Comparison of ENCODE assay signal across 17 cellular contexts in genomic region chr11:121535122-121535796, GRCh38.
DNase-seq lines count a peak whose midpoint lies in the region; TF ChIP-seq lines count a peak whose summit lies in the region.
"Had no signal": no experiment of that assay in that cellular context is flagged by ENCODE, and none has a peak within 500 bp of the region (broad histone marks: within the 10 kb centered on the region; RNA-seq: fewer than 3 reads in every experiment).

No MANE protein-coding gene starts in this region.

- CTCF ChIA-PET in mammary epithelial cell (lab: Charles Lee; ENCODE audit: low non-redundant PET) (no interaction called here), MCF 10A (lab: Yijun Ruan, JAX) (interaction anchor here (0.6 kb wide), 1 partner anchor 294 kb away, joined by 3 read pairs; no protein-coding TSS in a partner anchor)

- no peaks in the 10 kb centered on the region for H3K36me3 ChIP-seq in mammary epithelial cell (ENCODE audit: insufficient read depth, low read length)
- peaks cover 0 to 9% (median 0%) of the 10 kb centered on the region in 4 donors for H3K36me3 ChIP-seq in stomach
- H3K36me3 ChIP-seq: cardiac muscle cell, MG63, right atrium auricular region had no signal

- no peaks in the 10 kb centered on the region for H3K27me3 Mint-ChIP-seq in MCF 10A (ENCODE audit: insufficient read depth, unreplicated experiment)

- H3K79me2 ChIP-seq in mammary epithelial cell (ENCODE audit: insufficient read depth, low read length): no peaks in the 10 kb centered on the region

- H3K9me3 ChIP-seq in mammary epithelial cell (replicated peaks; ENCODE audit: insufficient read depth, low read length) (no peaks in the 10 kb centered on the region), stomach (peaks cover 0 to 8% (median 0%) of the 10 kb centered on the region in 4 donors)

- no peak overlapping the region for H3K4me3 ChIP-seq in mammary epithelial cell (replicated peaks in 1 of 3; ENCODE audit: insufficient read depth in 1 of 3, low read depth in 2 of 3, low read length in 3 of 3)
- no peak overlapping the region for H3K4me3 ChIP-seq in stomach
- H3K4me3 ChIP-seq: cardiac muscle cell, heart left ventricle, MG63, right atrium auricular region had no signal

- H3K27ac Mint-ChIP-seq in MCF 10A (ENCODE audit: low read depth, unreplicated experiment): no peak overlapping the region
- H3K27ac Mint-ChIP-seq: stimulated activated memory B cell treated with anti-CD40 and anti-IgM and Interleukin-4, amounts not matched to agents 10 μg/mL and 1 μg/mL and 100 μg/mL, for 72 hours had no signal

- H3K4me1 ChIP-seq in mammary epithelial cell (ENCODE audit: insufficient read depth, low read length) (peaks cover 15% of the 10 kb centered on the region), stomach (no peaks in the 10 kb centered on the region)
- H3K4me1 ChIP-seq: right atrium auricular region had no signal

- in situ Hi-C loops in mammary epithelial cell (cut with MboI; ENCODE audit: low sequenced_read_pairs in 2 of 2): no loop called here

- H3K36me3 Mint-ChIP-seq in MCF 10A (ENCODE audit: insufficient read depth, unreplicated experiment): no peaks in the 10 kb centered on the region

- no peak overlapping the region for H3K4me3 Mint-ChIP-seq in MCF 10A (ENCODE audit: unreplicated experiment)
- H3K4me3 Mint-ChIP-seq: stimulated activated memory B cell treated with anti-CD40 and anti-IgM and Interleukin-4, amounts not matched to agents 10 μg/mL and 1 μg/mL and 100 μg/mL, for 72 hours had no signal

- no peak overlapping the region for H2AFZ ChIP-seq in mammary epithelial cell (ENCODE audit: low read depth, low read length)

- no peak overlapping the region for H3K27ac ChIP-seq in mammary epithelial cell (ENCODE audit: insufficient read depth, low read depth, low read length)
- H3K27ac ChIP-seq in cingulate gyrus (ENCODE audit: low read depth, low read length): peak overlapping the region; percentile 33
- H3K27ac ChIP-seq in stomach: no peak overlapping the region
- H3K27ac ChIP-seq: cardiac muscle cell, heart left ventricle, right atrium auricular region had no signal

- BruUV-seq in mammary epithelial cell (replicated peaks; lab: Mats Ljungman, UMichigan): no TSS peak
- BruUV-seq in MCF 10A (replicated peaks; lab: Mats Ljungman, UMichigan): no TSS peak

- H3K9me3 Mint-ChIP-seq in MCF 10A (ENCODE audit: unreplicated experiment): peaks cover 7% of the 10 kb centered on the region

- DNase-seq in mammary epithelial cell: peak; percentile 12
- DNase-seq in MCF 10A (ENCODE audit: unreplicated experiment): no peak
- peak; percentile 53 for DNase-seq in NCI-H226
- DNase-seq in superior temporal gyrus (ENCODE audit: extremely low spot score): peak; percentile 33
- DNase-seq in stimulated activated CD4-positive, alpha-beta T cell treated with anti-CD3 and anti-CD28 coated beads, Interleukin-4, amount 100 ng/mL, for 24 hours: no peak
- DNase-seq in GM19238 (ENCODE audit: insufficient read length, low spot score): no peak
- DNase-seq in stomach: no peak
- DNase-seq: activated CD4-positive, alpha-beta T cell treated with anti-CD3 and anti-CD28 coated beads, Interleukin-2, amount 50 U/mL, for 4 hours; GDM1; HCEC 1CT; heart left ventricle; MG63; stimulated activated CD4-positive, alpha-beta T cell treated with anti-CD3 and anti-CD28 coated beads, Interleukin-4, amount 100 ng/mL, for 1 hour had no signal

- no peak overlapping the region for H3K9ac ChIP-seq in mammary epithelial cell (ENCODE audit: insufficient read depth, low read length)

- POLR2A ChIA-PET in MCF 10A (lab: Yijun Ruan, JAX): interaction anchor here (0.6 kb wide), 1 partner anchor 41 kb away, joined by 3 read pairs; no protein-coding TSS in a partner anchor

- H3K4me1 Mint-ChIP-seq in MCF 10A (ENCODE audit: insufficient read depth, unreplicated experiment): no peaks in the 10 kb centered on the region

- no peak overlapping the region for H3K4me2 ChIP-seq in mammary epithelial cell (ENCODE audit: insufficient read depth, low read depth, low read length)

- intact Hi-C loops in mammary epithelial cell (cut with micrococcal nuclease): loop anchor here (2.0 kb wide), 1 partner anchor 14 kb away; no protein-coding TSS in a partner anchor
- intact Hi-C loops in MCF 10A (cut with micrococcal nuclease): no loop called here
- intact Hi-C loops in stomach (cut with DNase I; ENCODE audit: low total_unique reads): loop anchor here (10.0 kb wide), 1 partner anchor 220 kb away; no protein-coding TSS in a partner anchor

- H3K27me3 ChIP-seq in mammary epithelial cell (ENCODE audit: insufficient read depth, low read length): no peaks in the 10 kb centered on the region
- H3K27me3 ChIP-seq in stomach: no peaks in the 10 kb centered on the region
- H3K27me3 ChIP-seq: cardiac muscle cell, heart left ventricle, MG63, right atrium auricular region had no signal

- TF ChIP-seq EP300 in stomach (IDR thresholded peaks at IDR 0.05): no peak

- H4K20me1 ChIP-seq in mammary epithelial cell (ENCODE audit: insufficient read depth, low read length): no peaks in the 10 kb centered on the region

- 82% methylated on average over 6 of the region's 6 CpGs for WGBS in mammary epithelial cell (ENCODE audit: low coverage, missing lambda C conversion rate)
- WGBS in stomach, 5 donors: 65 to 72% (median 70%) methylated on average over 6 of the region's 6 CpGs

- TF ChIP-seq POLR2A in stomach (IDR thresholded peaks at IDR 0.05): no peak

- TF ChIP-seq CTCF in mammary epithelial cell (conservative IDR thresholded peaks at IDR 0.05 in 1 of 2, IDR thresholded peaks at IDR 0.05 in 1 of 2; ENCODE audit: extremely low read depth in 1 of 2, insufficient read depth in 1 of 2, low read depth in 1 of 2, low read length in 2 of 2) (no peak), MCF 10A (IDR thresholded peaks at IDR 0.05; ENCODE audit: unreplicated experiment) (no peak), stomach (IDR thresholded peaks at IDR 0.05) (no peak)

- dilution Hi-C loops in mammary epithelial cell (cut with HindIII; ENCODE audit: low sequenced_read_pairs): no loop called here

Comparison
In these comparisons a context has a peak if more than half of its experiments do, and no peak if none do; other contexts are left out.
1. DNase-seq: peak in mammary epithelial cell (single experiment), NCI-H226 (single experiment) and superior temporal gyrus (single experiment); none in MCF 10A (single experiment), stimulated activated CD4-positive, alpha-beta T cell treated with anti-CD3 and anti-CD28 coated beads, Interleukin-4, amount 100 ng/mL, for 24 hours (single experiment), GM19238 (single experiment) and stomach (single experiment).